In the genomic region with DNA sequence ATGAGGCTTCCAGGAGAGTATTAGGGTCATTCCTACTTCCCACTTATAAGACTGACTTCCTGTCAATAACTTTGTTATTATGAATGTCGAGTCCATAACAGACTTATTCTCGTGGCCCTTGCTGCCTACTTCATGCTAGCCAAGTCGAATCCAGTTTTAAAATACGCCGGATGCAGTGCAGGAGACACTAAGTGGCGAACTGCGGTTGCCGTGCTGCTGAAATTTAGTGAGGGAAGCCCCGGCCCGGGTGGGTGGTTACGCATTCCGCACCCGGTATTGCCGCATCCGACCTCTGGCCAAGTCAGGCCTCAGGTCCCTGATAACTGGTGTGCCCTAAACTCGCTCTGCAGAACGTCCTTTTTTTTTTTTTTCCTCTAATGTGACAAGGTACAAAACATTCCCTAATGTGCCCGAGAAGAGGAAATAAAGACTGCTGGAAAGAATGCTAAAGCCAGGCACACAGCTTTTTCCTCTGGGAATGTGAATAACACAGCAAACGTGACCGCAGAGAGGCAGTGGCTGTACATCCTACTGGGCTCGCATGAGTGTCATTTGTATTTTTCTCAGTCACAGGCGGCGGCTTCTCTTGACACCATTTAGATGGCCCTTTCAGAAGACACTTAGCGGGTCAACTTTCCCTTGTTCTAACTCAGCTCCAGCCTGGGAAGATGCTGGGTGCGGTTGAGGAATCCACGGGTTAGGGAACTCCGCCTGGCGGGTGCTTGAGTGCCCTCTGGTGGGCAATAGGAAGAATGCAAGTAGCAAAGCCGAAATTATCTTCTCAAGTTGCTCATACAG, we compare ENCODE assay signal across 9 cellular contexts. TPM values are rescaled to one million over a fixed set of nuclear protein-coding genes. Genes with fewer than 3 reads are reported as not detected.
A peak's percentile ranks its signal among the peaks of the same experiment; 100 is the strongest.
DNase-seq lines count a peak whose midpoint lies in the region; ATAC-seq and TF ChIP-seq lines count a peak whose summit lies in the region.
"Had no signal": no experiment of that assay in that cellular context is flagged by ENCODE, and none has a peak within 500 bp of the region (broad histone marks: within the 10 kb centered on the region; RNA-seq: fewer than 3 reads in every experiment).

No MANE protein-coding gene starts in this region.

- intact Hi-C loops in CD4-positive, alpha-beta memory T cell (cut with micrococcal nuclease): loop anchor here (1.0 to 10.0 kb wide), 6 partner anchors 53 to 456 kb away; a partner anchor contains a TSS

- 16% methylated on average over 29 of the region's 29 CpGs for WGBS in liver

- peaks cover 26 to 53% (median 39%) of the 10 kb centered on the region in 4 donors for H3K4me1 Mint-ChIP-seq in CD4-positive, alpha-beta memory T cell

- peak; percentile 71 for ATAC-seq in GM19455 (IDR thresholded peaks at IDR 0.05; ENCODE audit: unreplicated experiment)
- peak; percentile 25 to 33 for ATAC-seq in activated CD4-positive, CD25-positive, alpha-beta regulatory T cell treated with anti-CD3 and anti-CD28 coated beads, Interleukin-2, amount 50 U/mL, for 24 hours
- ATAC-seq in HG03139 (IDR thresholded peaks at IDR 0.05; ENCODE audit: unreplicated experiment): no peak

- H3K4me3 ChIP-seq in CD4-positive, alpha-beta memory T cell (ENCODE audit: low read length in 2 of 2): peak overlapping the region in 1 of 2 donors; percentile 2
- H3K4me3 ChIP-seq in liver (ENCODE audit: low read depth in 1 of 3, low read length in 3 of 3): peak overlapping the region in 2 of 3 donors; percentile 1 to 29

- H3K4me1 ChIP-seq in CD4-positive, alpha-beta memory T cell (ENCODE audit: insufficient read depth, low read length): peaks cover 26% of the 10 kb centered on the region
- peaks cover 7 to 37% (median 32%) of the 10 kb centered on the region in 4 donors for H3K4me1 ChIP-seq in liver (ENCODE audit: control insufficient read depth in 4 of 4, insufficient read depth in 4 of 4, low read length in 3 of 4)

- no peaks in the 10 kb centered on the region for H3K27me3 Mint-ChIP-seq in CD4-positive, alpha-beta memory T cell

- CTCF ChIA-PET in CD4-positive, alpha-beta memory T cell (lab: Charles Lee; ENCODE audit: partially characterized antibody): interaction anchor here (0.7 to 1.7 kb wide), 17 partner anchors 8 to 455 kb away, joined by 3 to 11 read pairs (median 3); a partner anchor contains a TSS

- peak overlapping the region in 7 of 8 donors; percentile 39 to 75 (median 62) for H3K4me3 Mint-ChIP-seq in CD4-positive, alpha-beta memory T cell
- H3K4me3 Mint-ChIP-seq: T-helper 1 cell treated with Interleukin-12 subunit alpha and Interleukin-12 subunit beta and Interleukin-4 antibody, amounts not matched to agents 30 μg/mL and 1 μg/mL, for 36 hours had no signal

- TF ChIP-seq CTCF in liver (IDR thresholded peaks at IDR 0.05; ENCODE audit: low read depth, low read length, missing input control): peak; percentile 95

- no peaks in the 10 kb centered on the region for H3K36me3 Mint-ChIP-seq in CD4-positive, alpha-beta memory T cell

- no peaks in the 10 kb centered on the region for H3K36me3 ChIP-seq in CD4-positive, alpha-beta memory T cell (ENCODE audit: insufficient read depth, low read length)
- H3K36me3 ChIP-seq in liver (ENCODE audit: control insufficient read depth in 4 of 4, insufficient read depth in 3 of 4, low read depth in 1 of 4, low read length in 3 of 4): no peaks in the 10 kb centered on the region

- no peaks in the 10 kb centered on the region for H3K27me3 ChIP-seq in CD4-positive, alpha-beta memory T cell (ENCODE audit: insufficient read depth, low read length)
- no peaks in the 10 kb centered on the region for H3K27me3 ChIP-seq in liver (ENCODE audit: control insufficient read depth in 4 of 4, insufficient read depth in 4 of 4, low read length in 3 of 4)

- peak in 4 of 5 donors; percentile 55 to 60 (median 58) for DNase-seq in CD4-positive, alpha-beta memory T cell
- peak; percentile 70 for DNase-seq in NCI-H1105 (lab: John Stamatoyannopoulos, UW)
- peak; percentile 73 for DNase-seq in dedifferentiated amniotic fluid mesenchymal stem cell (ENCODE audit: extremely low spot score)
- DNase-seq in stimulated activated CD4-positive, alpha-beta T cell treated with anti-CD3 and anti-CD28 coated beads, TNF-alpha, amount 100 ng/mL, for 24 hours (ENCODE audit: low read depth in 3 of 3): peak in 2 of 3 experiments; percentile 17 to 23

- peak; percentile 91 to 95 for TF ChIP-seq RAD21 in liver (IDR thresholded peaks at IDR 0.05)

- POLR2A ChIA-PET in CD4-positive, alpha-beta memory T cell (lab: Charles Lee; ENCODE audit: partially characterized antibody): interaction anchor here (0.9 to 1.0 kb wide), 2 partner anchors 9 to 56 kb away, joined by 4 to 5 read pairs; no protein-coding TSS in a partner anchor

- H3K9me3 ChIP-seq in CD4-positive, alpha-beta memory T cell (ENCODE audit: control insufficient read depth in 1 of 2, low read length in 2 of 2): no peaks in the 10 kb centered on the region
- no peaks in the 10 kb centered on the region for H3K9me3 ChIP-seq in liver (ENCODE audit: control insufficient read depth in 4 of 4, low read length in 3 of 4)

- H3K9ac ChIP-seq in liver (ENCODE audit: low read depth in 1 of 2, low read length in 2 of 2): peak overlapping the region; percentile 4 to 33

- peak overlapping the region in 6 of 7 donors; percentile 17 to 79 (median 60) for H3K27ac Mint-ChIP-seq in CD4-positive, alpha-beta memory T cell

- no peak overlapping the region for H3K27ac ChIP-seq in CD4-positive, alpha-beta memory T cell (ENCODE audit: low read depth, low read length)
- peak overlapping the region; percentile 87 to 95 for H3K27ac ChIP-seq in liver (ENCODE audit: low read depth in 1 of 2, low read length in 2 of 2)

- peaks cover 0 to 2% (median 0%) of the 10 kb centered on the region in 8 donors for H3K9me3 Mint-ChIP-seq in CD4-positive, alpha-beta memory T cell

TF ChIP-seq in liver, 16 proteins besides CTCF, POLR2A, EP300 and RAD21 (continues in another document):
- peak in 1 of 2 donors; percentile 37 for TF ChIP-seq GABPA (IDR thresholded peaks at IDR 0.05 in 1 of 2, conservative IDR thresholded peaks at IDR 0.05 in 1 of 2)
- TF ChIP-seq EGR1 (IDR thresholded peaks at IDR 0.05; ENCODE audit: low read depth in 2 of 2): no peak
- peak; percentile 60 for TF ChIP-seq YY1 (IDR thresholded peaks at IDR 0.05)
- TF ChIP-seq NR2F2 (IDR thresholded peaks at IDR 0.05): peak; percentile 20
- peak; percentile 83 for TF ChIP-seq SP1 (IDR thresholded peaks at IDR 0.05)
- TF ChIP-seq, protein P1, sequence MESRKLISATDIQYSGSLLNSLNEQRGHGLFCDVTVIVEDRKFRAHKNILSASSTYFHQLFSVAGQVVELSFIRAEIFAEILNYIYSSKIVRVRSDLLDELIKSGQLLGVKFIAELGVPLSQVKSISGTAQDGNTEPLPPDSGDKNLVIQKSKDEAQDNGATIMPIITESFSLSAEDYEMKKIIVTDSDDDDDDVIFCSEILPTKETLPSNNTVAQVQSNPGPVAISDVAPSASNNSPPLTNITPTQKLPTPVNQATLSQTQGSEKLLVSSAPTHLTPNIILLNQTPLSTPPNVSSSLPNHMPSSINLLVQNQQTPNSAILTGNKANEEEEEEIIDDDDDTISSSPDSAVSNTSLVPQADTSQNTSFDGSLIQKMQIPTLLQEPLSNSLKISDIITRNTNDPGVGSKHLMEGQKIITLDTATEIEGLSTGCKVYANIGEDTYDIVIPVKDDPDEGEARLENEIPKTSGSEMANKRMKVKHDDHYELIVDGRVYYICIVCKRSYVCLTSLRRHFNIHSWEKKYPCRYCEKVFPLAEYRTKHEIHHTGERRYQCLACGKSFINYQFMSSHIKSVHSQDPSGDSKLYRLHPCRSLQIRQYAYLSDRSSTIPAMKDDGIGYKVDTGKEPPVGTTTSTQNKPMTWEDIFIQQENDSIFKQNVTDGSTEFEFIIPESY (IDR thresholded peaks at IDR 0.05): no peak
- peak; percentile 20 for TF ChIP-seq FOXA2 (IDR thresholded peaks at IDR 0.05)
- TF ChIP-seq HNF4A (conservative IDR thresholded peaks at IDR 0.05): peak; percentile 63 to 85
- TF ChIP-seq, protein P2, sequence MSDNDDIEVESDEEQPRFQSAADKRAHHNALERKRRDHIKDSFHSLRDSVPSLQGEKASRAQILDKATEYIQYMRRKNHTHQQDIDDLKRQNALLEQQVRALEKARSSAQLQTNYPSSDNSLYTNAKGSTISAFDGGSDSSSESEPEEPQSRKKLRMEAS (IDR thresholded peaks at IDR 0.05): peak; percentile 78
- TF ChIP-seq FOXA1 (IDR thresholded peaks at IDR 0.05): no peak
- TF ChIP-seq HNF4G (IDR thresholded peaks at IDR 0.05): peak; percentile 20
- TF ChIP-seq RXRA (IDR thresholded peaks at IDR 0.05): peak; percentile 13 to 77
- peak in 1 of 2 donors; percentile 60 for TF ChIP-seq JUND (IDR thresholded peaks at IDR 0.05)
- TF ChIP-seq, protein P3, sequence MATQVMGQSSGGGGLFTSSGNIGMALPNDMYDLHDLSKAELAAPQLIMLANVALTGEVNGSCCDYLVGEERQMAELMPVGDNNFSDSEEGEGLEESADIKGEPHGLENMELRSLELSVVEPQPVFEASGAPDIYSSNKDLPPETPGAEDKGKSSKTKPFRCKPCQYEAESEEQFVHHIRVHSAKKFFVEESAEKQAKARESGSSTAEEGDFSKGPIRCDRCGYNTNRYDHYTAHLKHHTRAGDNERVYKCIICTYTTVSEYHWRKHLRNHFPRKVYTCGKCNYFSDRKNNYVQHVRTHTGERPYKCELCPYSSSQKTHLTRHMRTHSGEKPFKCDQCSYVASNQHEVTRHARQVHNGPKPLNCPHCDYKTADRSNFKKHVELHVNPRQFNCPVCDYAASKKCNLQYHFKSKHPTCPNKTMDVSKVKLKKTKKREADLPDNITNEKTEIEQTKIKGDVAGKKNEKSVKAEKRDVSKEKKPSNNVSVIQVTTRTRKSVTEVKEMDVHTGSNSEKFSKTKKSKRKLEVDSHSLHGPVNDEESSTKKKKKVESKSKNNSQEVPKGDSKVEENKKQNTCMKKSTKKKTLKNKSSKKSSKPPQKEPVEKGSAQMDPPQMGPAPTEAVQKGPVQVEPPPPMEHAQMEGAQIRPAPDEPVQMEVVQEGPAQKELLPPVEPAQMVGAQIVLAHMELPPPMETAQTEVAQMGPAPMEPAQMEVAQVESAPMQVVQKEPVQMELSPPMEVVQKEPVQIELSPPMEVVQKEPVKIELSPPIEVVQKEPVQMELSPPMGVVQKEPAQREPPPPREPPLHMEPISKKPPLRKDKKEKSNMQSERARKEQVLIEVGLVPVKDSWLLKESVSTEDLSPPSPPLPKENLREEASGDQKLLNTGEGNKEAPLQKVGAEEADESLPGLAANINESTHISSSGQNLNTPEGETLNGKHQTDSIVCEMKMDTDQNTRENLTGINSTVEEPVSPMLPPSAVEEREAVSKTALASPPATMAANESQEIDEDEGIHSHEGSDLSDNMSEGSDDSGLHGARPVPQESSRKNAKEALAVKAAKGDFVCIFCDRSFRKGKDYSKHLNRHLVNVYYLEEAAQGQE (IDR thresholded peaks at IDR 0.05): peak; percentile 76

RNA-seq across cellular contexts. Expression of a gene that starts 7.1 kb away (rescaled TPM):
- total RNA-seq in CD4-positive, alpha-beta memory T cell: 100 to 1,000 TPM in 1 of 2 experiments, 10 to 100 TPM in 1; 97.4 to 103 TPM
- polyA plus RNA-seq in CD4-positive, alpha-beta memory T cell: 10 to 100 TPM; 61.2 to 75.3 TPM
- total RNA-seq in liver: 10 to 100 TPM in 1 of 2 donors, 1 to 10 TPM in 1; 7.5 to 47.1 TPM
- polyA plus RNA-seq in liver: 10 to 100 TPM; 20.1 to 20.7 TPM

Comparison
In these comparisons a context has a peak if more than half of its experiments do, and no peak if none do; other contexts are left out.
1. DNase-seq: peak in every context shown above with its lines; median percentile 73 in dedifferentiated amniotic fluid mesenchymal stem cell; 70 in NCI-H1105; 58 in CD4-positive, alpha-beta memory T cell; 20 in stimulated activated CD4-positive, alpha-beta T cell treated with anti-CD3 and anti-CD28 coated beads, TNF-alpha, amount 100 ng/mL, for 24 hours.